In the genomic region with DNA sequence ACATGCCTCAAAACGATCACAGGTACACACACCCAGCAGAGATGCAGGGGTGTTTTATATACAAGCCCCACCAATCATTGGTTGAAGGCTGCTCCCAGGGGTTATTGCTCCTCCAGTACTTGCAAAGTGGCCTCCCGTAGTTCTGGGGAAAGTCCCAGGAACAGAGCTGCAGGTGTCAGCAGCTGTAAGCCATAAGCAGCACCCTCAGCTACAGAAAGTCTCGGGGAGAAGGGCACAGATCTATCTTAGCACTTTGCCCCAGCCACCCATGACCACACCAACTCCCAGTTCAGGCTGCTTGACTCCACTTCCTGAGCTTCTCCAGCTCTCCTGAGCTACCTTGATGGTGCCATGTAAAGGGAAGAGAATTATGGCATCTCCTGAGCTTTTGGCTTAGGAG, we compare ENCODE assay signal across 21 cellular contexts.
A peak's percentile ranks its signal among the peaks of the same experiment; 100 is the strongest.
DNase-seq lines count a peak whose midpoint lies in the region; ATAC-seq lines count a peak whose summit lies in the region.
"Had no signal": no experiment of that assay in that cellular context is flagged by ENCODE, and none has a peak within 500 bp of the region (broad histone marks: within the 10 kb centered on the region; RNA-seq: fewer than 3 reads in every experiment).

No MANE protein-coding gene starts in this region.

- DNase-seq in NCI-H345 (lab: John Stamatoyannopoulos, UW) (peak; percentile 13), NCI-H345 treated with DMSO at 0.1 percent for 48 hours (lab: John Stamatoyannopoulos, UW; ENCODE audit: unreplicated experiment) (no peak), OCI-M2 (lab: John Stamatoyannopoulos, UW; ENCODE audit: unreplicated experiment) (no peak), NK-92 (lab: John Stamatoyannopoulos, UW; ENCODE audit: unreplicated experiment) (no peak), SKM-1 (lab: John Stamatoyannopoulos, UW; ENCODE audit: unreplicated experiment) (no peak), NCI-H2227 treated with DMSO at 0.1 percent for 48 hours (lab: John Stamatoyannopoulos, UW) (no peak)
- DNase-seq: activated B cell treated with CpG ODN at 0.5 μM for 24 hours; activated CD4-positive, alpha-beta memory T cell treated with anti-CD3 and anti-CD28 coated beads, Interleukin-2, amount 10 ng/mL, durations not matched to agents 7 days and 5 days; activated naive CD4-positive, alpha-beta T cell; left lung; midbrain; NCI-H1092; NCI-H1930; NCI-H446; nephron progenitor cell; right lobe of liver; stimulated activated CD8-positive, alpha-beta memory T cell treated with anti-CD3 and anti-CD28 coated beads, Interleukin-4, amount 100 ng/mL, for 48 hours; T-helper 9 cell; upper lobe of left lung had no signal

- ATAC-seq in GM19463 (IDR thresholded peaks at IDR 0.05; ENCODE audit: unreplicated experiment) (peak; percentile 58), HG02642 (IDR thresholded peaks at IDR 0.05; ENCODE audit: poor library complexity, unreplicated experiment) (peak; percentile 60)
- ATAC-seq: left lung, right lobe of liver had no signal
